9 cellular contexts compared by ENCODE assay signal in genomic region chr16:1378804-1379053, GRCh38. TPM values are rescaled to one million over a fixed set of nuclear protein-coding genes. Genes with fewer than 3 reads are reported as not detected.
DNase-seq lines count a peak whose midpoint lies in the region; ATAC-seq, FAIRE-seq and TF ChIP-seq lines count a peak whose summit lies in the region.
"Had no signal": no experiment of that assay in that cellular context is flagged by ENCODE, and none has a peak within 500 bp of the region (broad histone marks: within the 10 kb centered on the region; RNA-seq: fewer than 3 reads in every experiment).

No MANE protein-coding gene starts in this region.

- H3K27me3 ChIP-seq in left lung (no peaks in the 10 kb centered on the region), thoracic aorta (replicated peaks; ENCODE audit: insufficient read depth) (no peaks in the 10 kb centered on the region)

- no peak for FAIRE-seq in GM12892 (lab: Jason Lieb, UNC)

- H3K27ac Mint-ChIP-seq in activated CD8-positive, alpha-beta memory T cell treated with anti-CD3 and anti-CD28 coated beads, Interleukin-2, amount 10 ng/mL, durations not matched to agents 7 days and 5 days, result peak overlapping the region; percentile 85
- H3K27ac Mint-ChIP-seq in activated naive CD8-positive, alpha-beta T cell treated with anti-CD3 and anti-CD28 coated beads for 36 hours, result peak overlapping the region; percentile 90

- H3K4me3 ChIP-seq in left lung (peak overlapping the region; percentile 42 to 67), thoracic aorta (peak overlapping the region; percentile 89)

- TF ChIP-seq POLR2A in GM12892 (IDR thresholded peaks at IDR 0.05; ENCODE audit: low read depth, low read length), result no peak

- H3K9me3 Mint-ChIP-seq in activated CD8-positive, alpha-beta memory T cell treated with anti-CD3 and anti-CD28 coated beads, Interleukin-2, amount 10 ng/mL, durations not matched to agents 7 days and 5 days (ENCODE audit: low read depth), result no peaks in the 10 kb centered on the region
- no peaks in the 10 kb centered on the region for H3K9me3 Mint-ChIP-seq in activated naive CD8-positive, alpha-beta T cell treated with anti-CD3 and anti-CD28 coated beads for 36 hours

- peak overlapping the region; percentile 76 for H3K4me3 Mint-ChIP-seq in activated CD8-positive, alpha-beta memory T cell treated with anti-CD3 and anti-CD28 coated beads, Interleukin-2, amount 10 ng/mL, durations not matched to agents 7 days and 5 days
- H3K4me3 Mint-ChIP-seq in activated naive CD8-positive, alpha-beta T cell treated with anti-CD3 and anti-CD28 coated beads for 36 hours, result peak overlapping the region; percentile 90

- H3K9me3 ChIP-seq in left lung, result no peaks in the 10 kb centered on the region
- H3K9me3 ChIP-seq in thoracic aorta, result no peaks in the 10 kb centered on the region

- H3K36me3 Mint-ChIP-seq in activated CD8-positive, alpha-beta memory T cell treated with anti-CD3 and anti-CD28 coated beads, Interleukin-2, amount 10 ng/mL, durations not matched to agents 7 days and 5 days, result no peaks in the 10 kb centered on the region
- H3K36me3 Mint-ChIP-seq in activated naive CD8-positive, alpha-beta T cell treated with anti-CD3 and anti-CD28 coated beads for 36 hours, result peaks cover 8% of the 10 kb centered on the region

- CTCF ChIA-PET in activated CD8-positive, alpha-beta memory T cell treated with anti-CD3 and anti-CD28 coated beads, Interleukin-2, amount 10 ng/mL, durations not matched to agents 7 days and 5 days (lab: Charles Lee), result interaction anchor here (0.6 to 2.6 kb wide), 5 partner anchors 8 to 762 kb away, joined by 3 to 11 read pairs (median 7); no protein-coding TSS in a partner anchor

- intact Hi-C loops in left lung (cut with DNase I), result no loop called here

- H3K36me3 ChIP-seq in left lung (peaks cover 0 to 38% of the 10 kb centered on the region in 2 donors), thoracic aorta (peaks cover 23% of the 10 kb centered on the region)

- H3K4me1 ChIP-seq in left lung, result peaks cover 6 to 25% of the 10 kb centered on the region in 2 donors
- H3K4me1 ChIP-seq in thoracic aorta (ENCODE audit: control insufficient read depth in 1 of 2, low read depth in 2 of 2), result peaks cover 8 to 22% of the 10 kb centered on the region in 2 donors

- DNase-seq in activated CD8-positive, alpha-beta memory T cell treated with anti-CD3 and anti-CD28 coated beads, Interleukin-2, amount 10 ng/mL, durations not matched to agents 7 days and 5 days, result no peak
- no peak for DNase-seq in activated CD8-positive, alpha-beta memory T cell treated with anti-CD3 and anti-CD28 coated beads for 24 hours
- no peak for DNase-seq in activated naive CD8-positive, alpha-beta T cell treated with anti-CD3 and anti-CD28 coated beads for 36 hours
- DNase-seq in left lung (no peak), thoracic aorta (ENCODE audit: low spot score) (no peak), HK-2 (ENCODE audit: unreplicated experiment) (no peak), KG1 (lab: John Stamatoyannopoulos, UW) (no peak), GM12892 (ENCODE audit: insufficient read length) (no peak)
- DNase-seq: DMS79 had no signal

- no peak for TF ChIP-seq CTCF in left lung (IDR thresholded peaks at IDR 0.05)
- TF ChIP-seq CTCF in thoracic aorta (IDR thresholded peaks at IDR 0.05), result no peak

- no peaks in the 10 kb centered on the region for H3K27me3 Mint-ChIP-seq in activated CD8-positive, alpha-beta memory T cell treated with anti-CD3 and anti-CD28 coated beads, Interleukin-2, amount 10 ng/mL, durations not matched to agents 7 days and 5 days
- no peaks in the 10 kb centered on the region for H3K27me3 Mint-ChIP-seq in activated naive CD8-positive, alpha-beta T cell treated with anti-CD3 and anti-CD28 coated beads for 36 hours

- H3K27ac ChIP-seq in left lung (peak overlapping the region in 1 of 2 donors; percentile 86), thoracic aorta (peak overlapping the region; percentile 7 to 93)

- peaks cover 18% of the 10 kb centered on the region for H3K4me1 Mint-ChIP-seq in activated CD8-positive, alpha-beta memory T cell treated with anti-CD3 and anti-CD28 coated beads, Interleukin-2, amount 10 ng/mL, durations not matched to agents 7 days and 5 days
- peaks cover 13% of the 10 kb centered on the region for H3K4me1 Mint-ChIP-seq in activated naive CD8-positive, alpha-beta T cell treated with anti-CD3 and anti-CD28 coated beads for 36 hours

- ATAC-seq in activated CD8-positive, alpha-beta memory T cell treated with anti-CD3 and anti-CD28 coated beads, Interleukin-2, amount 10 ng/mL, durations not matched to agents 7 days and 5 days, result no peak
- ATAC-seq in left lung (no peak), thoracic aorta (ENCODE audit: insufficient number of reproducible peaks, low FRiP score, low read depth) (peak; percentile 6)

RNA-seq across cellular contexts. Expression of gene GNPTG, which starts 27.0 kb away (rescaled TPM):
- 10 to 100 TPM; 29.3 to 33.0 TPM for total RNA-seq in activated CD8-positive, alpha-beta memory T cell treated with anti-CD3 and anti-CD28 coated beads, Interleukin-2, amount 10 ng/mL, durations not matched to agents 7 days and 5 days
- total RNA-seq in activated naive CD8-positive, alpha-beta T cell treated with anti-CD3 and anti-CD28 coated beads for 36 hours, result 10 to 100 TPM; 19.2 to 19.7 TPM
- total RNA-seq in left lung, result 10 to 100 TPM; 74.2 to 97.4 TPM
- total RNA-seq in thoracic aorta, result 10 to 100 TPM; 67.9 to 69.7 TPM
- 15.3 TPM for polyA plus RNA-seq in GM12892 (2012; ENCODE audit: missing spikeins)

RNA-seq across cellular contexts. Expression of gene TSR3, which starts 27.1 kb away (rescaled TPM):
- total RNA-seq in activated CD8-positive, alpha-beta memory T cell treated with anti-CD3 and anti-CD28 coated beads, Interleukin-2, amount 10 ng/mL, durations not matched to agents 7 days and 5 days, result 10 to 100 TPM; 52.9 to 57.8 TPM
- total RNA-seq in activated naive CD8-positive, alpha-beta T cell treated with anti-CD3 and anti-CD28 coated beads for 36 hours, result 10 to 100 TPM; 80.3 to 82.6 TPM
- 10 to 100 TPM; 46.3 to 57.0 TPM for total RNA-seq in left lung
- total RNA-seq in thoracic aorta, result 100 to 1,000 TPM in 1 of 2 donors, 10 to 100 TPM in 1; 61.7 to 124 TPM
- polyA plus RNA-seq in GM12892 (2012; ENCODE audit: missing spikeins), result 17.8 TPM

RNA-seq across cellular contexts. Expression of gene UNKL, which starts 35.8 kb away (rescaled TPM):
- 10 to 100 TPM; 30.1 to 43.0 TPM for total RNA-seq in activated CD8-positive, alpha-beta memory T cell treated with anti-CD3 and anti-CD28 coated beads, Interleukin-2, amount 10 ng/mL, durations not matched to agents 7 days and 5 days
- total RNA-seq in activated naive CD8-positive, alpha-beta T cell treated with anti-CD3 and anti-CD28 coated beads for 36 hours, result 10 to 100 TPM; 22.6 to 24.2 TPM
- total RNA-seq in left lung, result 10 to 100 TPM; 18.9 to 27.3 TPM
- total RNA-seq in thoracic aorta, result 10 to 100 TPM; 22.1 to 42.8 TPM
- 7.6 TPM for polyA plus RNA-seq in GM12892 (2012; ENCODE audit: missing spikeins)

RNA-seq across cellular contexts. Expression of gene UQCC4, which starts 41.8 kb away (rescaled TPM):
- total RNA-seq in activated CD8-positive, alpha-beta memory T cell treated with anti-CD3 and anti-CD28 coated beads, Interleukin-2, amount 10 ng/mL, durations not matched to agents 7 days and 5 days, result 10 to 100 TPM; 15.7 to 18.5 TPM
- 10 to 100 TPM; 24.4 to 24.6 TPM for total RNA-seq in activated naive CD8-positive, alpha-beta T cell treated with anti-CD3 and anti-CD28 coated beads for 36 hours
- total RNA-seq in left lung, result 10 to 100 TPM; 10.3 to 12.9 TPM
- 10 to 100 TPM; 15.2 to 19.3 TPM for total RNA-seq in thoracic aorta
- polyA plus RNA-seq in GM12892 (2012; ENCODE audit: missing spikeins), result 15.1 TPM

RNA-seq across cellular contexts. Expression of gene BAIAP3, which starts 45.3 kb away (rescaled TPM):
- under 1 TPM; 0.45 to 0.53 TPM for total RNA-seq in activated CD8-positive, alpha-beta memory T cell treated with anti-CD3 and anti-CD28 coated beads, Interleukin-2, amount 10 ng/mL, durations not matched to agents 7 days and 5 days
- under 1 TPM; 0.12 to 0.46 TPM for total RNA-seq in activated naive CD8-positive, alpha-beta T cell treated with anti-CD3 and anti-CD28 coated beads for 36 hours
- total RNA-seq in left lung (1 to 10 TPM; 2.6 to 6.0 TPM), thoracic aorta (10 to 100 TPM in 1 of 2 donors, 1 to 10 TPM in 1; 2.5 to 15.7 TPM)
- 0.36 TPM for polyA plus RNA-seq in GM12892 (2012; ENCODE audit: missing spikeins)
